Comparison of ENCODE assay signal across 25 cellular contexts in the genomic region with DNA sequence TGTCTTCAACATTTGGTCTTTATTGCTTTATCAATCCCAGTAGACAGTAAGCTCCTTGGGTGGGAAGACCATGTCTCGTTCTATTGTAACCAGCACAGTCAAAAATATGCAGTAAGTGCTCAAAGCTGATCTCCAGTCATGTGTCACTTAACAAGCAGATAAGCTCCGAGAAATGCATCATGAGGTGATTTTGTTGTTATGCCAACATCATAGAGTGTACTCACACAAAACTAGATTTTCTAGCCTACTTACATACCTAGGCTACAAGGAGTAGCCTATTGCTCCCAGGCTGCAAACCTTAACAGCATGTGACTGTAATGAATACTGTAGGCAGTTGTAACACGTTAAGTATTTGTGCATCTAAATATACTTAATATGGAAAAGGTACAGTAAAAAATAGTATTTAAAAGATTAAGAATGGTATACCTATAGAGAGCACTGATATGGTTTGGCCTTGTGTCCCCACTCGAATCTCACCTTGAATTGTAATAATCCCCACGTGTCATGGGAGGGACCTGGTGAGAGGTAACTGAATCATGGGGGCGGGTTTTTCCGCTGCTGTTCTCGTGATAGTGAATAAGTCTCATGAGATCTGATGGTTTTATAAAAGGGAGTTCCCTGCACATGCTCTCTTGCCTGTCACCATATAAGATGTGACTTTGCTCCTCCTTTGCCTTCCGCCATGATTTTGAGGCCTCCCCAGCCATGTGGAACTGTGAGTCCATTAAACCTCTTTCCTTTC. TPM values are rescaled to one million over a fixed set of nuclear protein-coding genes. Genes with fewer than 3 reads are reported as not detected.
A peak's percentile ranks its signal among the peaks of the same experiment; 100 is the strongest.
DNase-seq lines count a peak whose midpoint lies in the region; ATAC-seq and TF ChIP-seq lines count a peak whose summit lies in the region.
"Had no signal": no experiment of that assay in that cellular context is flagged by ENCODE, and none has a peak within 500 bp of the region (broad histone marks: within the 10 kb centered on the region; RNA-seq: fewer than 3 reads in every experiment).

No MANE protein-coding gene starts in this region.

- H3K4me3 Mint-ChIP-seq in activated CD8-positive, alpha-beta T cell treated with anti-CD3 and anti-CD28 coated beads for 36 hours = no peak overlapping the region
- no peak overlapping the region for H3K4me3 Mint-ChIP-seq in activated CD8-positive, alpha-beta T cell treated with anti-CD3 and anti-CD28 coated beads, Interleukin-2, amount 10 ng/mL, durations not matched to agents 7 days and 5 days
- H3K4me3 Mint-ChIP-seq: CD4-positive, alpha-beta T cell had no signal

- no peaks in the 10 kb centered on the region for H3K9me3 Mint-ChIP-seq in activated CD8-positive, alpha-beta T cell treated with anti-CD3 and anti-CD28 coated beads for 36 hours
- H3K9me3 Mint-ChIP-seq in activated CD8-positive, alpha-beta T cell treated with anti-CD3 and anti-CD28 coated beads, Interleukin-2, amount 10 ng/mL, durations not matched to agents 7 days and 5 days (ENCODE audit: insufficient read depth) = no peaks in the 10 kb centered on the region
- H3K9me3 Mint-ChIP-seq: CD4-positive, alpha-beta T cell had no signal

- H3K4me3 ChIP-seq in left lung (no peak overlapping the region), upper lobe of right lung (no peak overlapping the region), lower leg skin (ENCODE audit: low read depth, poor library complexity, severe bottlenecking) (no peak overlapping the region)
- H3K4me3 ChIP-seq: A549; BLaER1 treated with 17β-estradiol and CSF1 and Interleukin-3, amounts not matched to agents 10 nM and 100 nM; K562 had no signal

- DNase-seq in activated CD8-positive, alpha-beta T cell treated with anti-CD3 and anti-CD28 coated beads for 36 hours = peak; percentile 29
- no peak for DNase-seq in activated CD8-positive, alpha-beta T cell treated with anti-CD3 and anti-CD28 coated beads, Interleukin-2, amount 10 ng/mL, durations not matched to agents 7 days and 5 days
- peak; percentile 6 for DNase-seq in stimulated activated CD4-positive, alpha-beta T cell treated with anti-CD3 and anti-CD28 coated beads, Interleukin-1b, Interleukin-23, amount 100 ng/mL, for 48 hours
- no peak for DNase-seq in stimulated activated CD4-positive, alpha-beta T cell treated with anti-CD3 and anti-CD28 coated beads, Interleukin-4, amount 100 ng/mL, for 1 hour
- DNase-seq in left lung (no peak), upper lobe of right lung (no peak), lower leg skin (ENCODE audit: low spot score in 2 of 2) (no peak)
- DNase-seq: AML-193; CD4-positive, alpha-beta T cell; DMS53; Kasumi-1; NCI-H1092 treated with DMSO at 0.1 percent for 48 hours; NCI-H1436; NCI-H187; NCI-H2081 treated with DMSO at 0.1 percent for 48 hours; NCI-H2171; NCI-H226; NCI-H510A; NCI-H69; RPMI8226; SHP77 treated with DMSO at 0.1 percent for 48 hours had no signal

- TF ChIP-seq POLR2A in lower leg skin (IDR thresholded peaks at IDR 0.05) = no peak

- ATAC-seq in activated CD8-positive, alpha-beta T cell treated with anti-CD3 and anti-CD28 coated beads for 36 hours = no peak
- no peak for ATAC-seq in activated CD8-positive, alpha-beta T cell treated with anti-CD3 and anti-CD28 coated beads, Interleukin-2, amount 10 ng/mL, durations not matched to agents 7 days and 5 days
- ATAC-seq in left lung (peak; percentile 32), upper lobe of right lung (peak; percentile 68), HG02678 (IDR thresholded peaks at IDR 0.05; ENCODE audit: unreplicated experiment) (no peak)
- ATAC-seq: A549, K562 had no signal

- H3K4me1 ChIP-seq in left lung (no peaks in the 10 kb centered on the region), upper lobe of right lung (no peaks in the 10 kb centered on the region)
- H3K4me1 ChIP-seq: A549; BLaER1 treated with 17β-estradiol and CSF1 and Interleukin-3, amounts not matched to agents 10 nM and 100 nM had no signal

- H3K4me1 Mint-ChIP-seq in activated CD8-positive, alpha-beta T cell treated with anti-CD3 and anti-CD28 coated beads for 36 hours (ENCODE audit: low read depth) = no peaks in the 10 kb centered on the region
- no peaks in the 10 kb centered on the region for H3K4me1 Mint-ChIP-seq in activated CD8-positive, alpha-beta T cell treated with anti-CD3 and anti-CD28 coated beads, Interleukin-2, amount 10 ng/mL, durations not matched to agents 7 days and 5 days (ENCODE audit: low read depth)

- no peak overlapping the region for H3K27ac Mint-ChIP-seq in activated CD8-positive, alpha-beta T cell treated with anti-CD3 and anti-CD28 coated beads for 36 hours
- no peak overlapping the region for H3K27ac Mint-ChIP-seq in activated CD8-positive, alpha-beta T cell treated with anti-CD3 and anti-CD28 coated beads, Interleukin-2, amount 10 ng/mL, durations not matched to agents 7 days and 5 days
- H3K27ac Mint-ChIP-seq: CD4-positive, alpha-beta T cell had no signal

- 89 to 90% methylated on average over 9 of the region's 9 CpGs for WGBS in lower leg skin, 2 donors

- no peaks in the 10 kb centered on the region for H3K27me3 ChIP-seq in left lung
- no peaks in the 10 kb centered on the region for H3K27me3 ChIP-seq in upper lobe of right lung
- H3K27me3 ChIP-seq: BLaER1 treated with 17β-estradiol and CSF1 and Interleukin-3, amounts not matched to agents 10 nM and 100 nM had no signal

- H3K36me3 ChIP-seq in left lung (no peaks in the 10 kb centered on the region), upper lobe of right lung (no peaks in the 10 kb centered on the region)
- H3K36me3 ChIP-seq: BLaER1 treated with 17β-estradiol and CSF1 and Interleukin-3, amounts not matched to agents 10 nM and 100 nM had no signal

- H3K36me3 Mint-ChIP-seq in activated CD8-positive, alpha-beta T cell treated with anti-CD3 and anti-CD28 coated beads for 36 hours (ENCODE audit: low read depth) = no peaks in the 10 kb centered on the region
- H3K36me3 Mint-ChIP-seq in activated CD8-positive, alpha-beta T cell treated with anti-CD3 and anti-CD28 coated beads, Interleukin-2, amount 10 ng/mL, durations not matched to agents 7 days and 5 days (ENCODE audit: low read depth) = no peaks in the 10 kb centered on the region

- TF ChIP-seq CTCF in activated CD8-positive, alpha-beta T cell treated with anti-CD3 and anti-CD28 coated beads for 36 hours (IDR thresholded peaks at IDR 0.05) = no peak
- TF ChIP-seq CTCF in left lung (IDR thresholded peaks at IDR 0.05) (no peak), upper lobe of right lung (IDR thresholded peaks at IDR 0.05) (no peak), lower leg skin (IDR thresholded peaks at IDR 0.05) (no peak)

- POLR2A ChIA-PET in activated CD8-positive, alpha-beta T cell treated with anti-CD3 and anti-CD28 coated beads for 36 hours (lab: Charles Lee) = no interaction called here
- POLR2A ChIA-PET in activated CD8-positive, alpha-beta T cell treated with anti-CD3 and anti-CD28 coated beads, Interleukin-2, amount 10 ng/mL, durations not matched to agents 7 days and 5 days (lab: Charles Lee) = no interaction called here

- CTCF ChIA-PET in activated CD8-positive, alpha-beta T cell treated with anti-CD3 and anti-CD28 coated beads for 36 hours (lab: Charles Lee) = interaction anchor here (1.1 kb wide), 1 partner anchor 15 kb away, joined by 4 read pairs; no protein-coding TSS in a partner anchor
- CTCF ChIA-PET in activated CD8-positive, alpha-beta T cell treated with anti-CD3 and anti-CD28 coated beads, Interleukin-2, amount 10 ng/mL, durations not matched to agents 7 days and 5 days (lab: Charles Lee) = no interaction called here

- H3K27ac ChIP-seq in left lung (no peak overlapping the region), upper lobe of right lung (no peak overlapping the region)
- H3K27ac ChIP-seq: A549; BLaER1 treated with 17β-estradiol and CSF1 and Interleukin-3, amounts not matched to agents 10 nM and 100 nM had no signal

- H3K9me3 ChIP-seq in left lung (no peaks in the 10 kb centered on the region), upper lobe of right lung (no peaks in the 10 kb centered on the region)
- H3K9me3 ChIP-seq: A549; BLaER1 treated with 17β-estradiol and CSF1 and Interleukin-3, amounts not matched to agents 10 nM and 100 nM had no signal

- H3K27me3 Mint-ChIP-seq in activated CD8-positive, alpha-beta T cell treated with anti-CD3 and anti-CD28 coated beads for 36 hours = no peaks in the 10 kb centered on the region
- no peaks in the 10 kb centered on the region for H3K27me3 Mint-ChIP-seq in activated CD8-positive, alpha-beta T cell treated with anti-CD3 and anti-CD28 coated beads, Interleukin-2, amount 10 ng/mL, durations not matched to agents 7 days and 5 days (ENCODE audit: low read depth)
- H3K27me3 Mint-ChIP-seq: CD4-positive, alpha-beta T cell had no signal

- intact Hi-C loops in activated CD8-positive, alpha-beta T cell treated with anti-CD3 and anti-CD28 coated beads for 36 hours (cut with micrococcal nuclease) = no loop called here
- intact Hi-C loops in left lung (cut with DNase I) (no loop called here), upper lobe of right lung (cut with DNase I) (no loop called here), lower leg skin (cut with DNase I; ENCODE audit: low total_unique reads) (loop anchor here (10.0 kb wide), 1 partner anchor 86 kb away; no protein-coding TSS in a partner anchor)

RNA-seq across cellular contexts. Expression of gene PCSK5, which starts 39.8 kb away (rescaled TPM):
- 1 to 10 TPM; 4.7 to 5.2 TPM for total RNA-seq in activated CD8-positive, alpha-beta T cell treated with anti-CD3 and anti-CD28 coated beads for 36 hours
- total RNA-seq in activated CD8-positive, alpha-beta T cell treated with anti-CD3 and anti-CD28 coated beads, Interleukin-2, amount 10 ng/mL, durations not matched to agents 7 days and 5 days = 1 to 10 TPM; 3.5 to 3.7 TPM
- 10 to 100 TPM; 18.7 to 20.3 TPM for total RNA-seq in left lung
- 18.1 TPM for total RNA-seq in upper lobe of right lung
- total RNA-seq in lower leg skin = 10 to 100 TPM in 2 of 4 donors, 1 to 10 TPM in 2; 6.4 to 10.8 (median 9.7) TPM
- total RNA-seq: K562 had no signal

Comparison
In these comparisons a context has a peak if more than half of its experiments do, and no peak if none do; other contexts are left out.
1. DNase-seq: peak in activated CD8-positive, alpha-beta T cell treated with anti-CD3 and anti-CD28 coated beads for 36 hours (single experiment) and stimulated activated CD4-positive, alpha-beta T cell treated with anti-CD3 and anti-CD28 coated beads, Interleukin-1b, Interleukin-23, amount 100 ng/mL, for 48 hours (single experiment); none in activated CD8-positive, alpha-beta T cell treated with anti-CD3 and anti-CD28 coated beads, Interleukin-2, amount 10 ng/mL, durations not matched to agents 7 days and 5 days (single experiment), stimulated activated CD4-positive, alpha-beta T cell treated with anti-CD3 and anti-CD28 coated beads, Interleukin-4, amount 100 ng/mL, for 1 hour (single experiment), left lung (0 of 2), upper lobe of right lung (single experiment) and lower leg skin (0 of 2).
2. ATAC-seq: peak in left lung (single experiment) and upper lobe of right lung (single experiment); none in activated CD8-positive, alpha-beta T cell treated with anti-CD3 and anti-CD28 coated beads for 36 hours (single experiment), activated CD8-positive, alpha-beta T cell treated with anti-CD3 and anti-CD28 coated beads, Interleukin-2, amount 10 ng/mL, durations not matched to agents 7 days and 5 days (single experiment) and HG02678 (single experiment).